ENCODE assay signal across 8 cellular contexts in the genomic region with DNA sequence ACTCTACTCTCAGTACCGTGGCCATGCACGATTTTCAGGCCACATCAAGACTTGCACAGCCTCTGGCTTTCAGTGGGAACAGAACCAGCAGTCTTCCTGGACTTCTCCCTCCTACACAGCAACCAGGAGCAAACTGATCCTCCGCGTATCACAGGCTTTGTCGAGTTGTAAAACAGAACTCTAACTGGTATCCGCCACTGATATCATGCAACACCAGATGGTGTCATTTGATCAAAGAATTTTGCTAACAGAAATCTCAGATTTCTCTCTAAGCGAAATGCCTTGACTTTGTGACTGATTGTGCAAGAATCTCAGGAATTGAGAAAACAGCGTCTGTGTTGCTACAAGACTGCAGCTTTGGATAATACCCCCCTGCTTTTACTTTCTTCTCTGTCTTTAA.
DNase-seq lines count a peak whose midpoint lies in the region; ATAC-seq and TF ChIP-seq lines count a peak whose summit lies in the region.

No MANE protein-coding gene starts in this region.

- no peaks in the 10 kb centered on the region for H3K36me3 ChIP-seq in gastrocnemius medialis
- no peaks in the 10 kb centered on the region for H3K36me3 ChIP-seq in spleen

- no peaks in the 10 kb centered on the region for H3K9me3 ChIP-seq in gastrocnemius medialis
- peaks cover 0 to 30% (median 14%) of the 10 kb centered on the region in 8 donors for H3K9me3 ChIP-seq in spleen

- intact Hi-C loops in left cardiac atrium (cut with DNase I) (no loop called here), gastrocnemius medialis (cut with DNase I; ENCODE audit: low total_unique reads) (loop anchor here (2.0 kb wide), 1 partner anchor 239 kb away; no protein-coding TSS in a partner anchor), spleen (cut with DNase I; ENCODE audit: low total_unique reads) (no loop called here)

- TF ChIP-seq POLR2A in gastrocnemius medialis (IDR thresholded peaks at IDR 0.05) (peak in 1 of 2 donors; percentile 21), spleen (IDR thresholded peaks at IDR 0.05) (no peak)

- H3K27ac ChIP-seq in gastrocnemius medialis (peak overlapping the region; percentile 54 to 66 (median 56)), spleen (peak overlapping the region in 2 of 8 donors; percentile 4 to 31)

- TF ChIP-seq CTCF in gastrocnemius medialis (IDR thresholded peaks at IDR 0.05 in 4 of 5, conservative IDR thresholded peaks at IDR 0.05 in 1 of 5): no peak
- peak in 1 of 11 experiments; percentile 12 for TF ChIP-seq CTCF in spleen (IDR thresholded peaks at IDR 0.05 in 8 of 11, conservative IDR thresholded peaks at IDR 0.05 in 3 of 11)

- H3K27me3 ChIP-seq in gastrocnemius medialis (no peaks in the 10 kb centered on the region), spleen (replicated peaks in 1 of 7) (peaks cover 0 to 8% (median 0%) of the 10 kb centered on the region in 7 donors)

- ATAC-seq in left cardiac atrium: peak; percentile 79 to 93
- ATAC-seq in gastrocnemius medialis: peak; percentile 81 to 83

- in situ Hi-C loops in gastrocnemius medialis (cut with MboI; ENCODE audit: low sequenced_read_pairs in 4 of 4): no loop called here

- H3K4me3 ChIP-seq in gastrocnemius medialis (no peak overlapping the region), spleen (no peak overlapping the region)

- H3K4me1 ChIP-seq in gastrocnemius medialis (peaks cover 0 to 4% of the 10 kb centered on the region in 2 donors), spleen (no peaks in the 10 kb centered on the region)

- WGBS in spleen, 5 donors: 60 to 78% (median 67%) methylated on average over 8 of the region's 8 CpGs

- peak; percentile 34 for DNase-seq in ELF-1 (ENCODE audit: low read depth, low spot score)
- DNase-seq in T1000 (lab: John Stamatoyannopoulos, UW): peak; percentile 30
- no peak for DNase-seq in left cardiac atrium
- peak in 1 of 2 donors; percentile 43 for DNase-seq in gastrocnemius medialis
- no peak for DNase-seq in globus pallidus (ENCODE audit: low spot score)
- DNase-seq in cerebellar cortex (ENCODE audit: low spot score): no peak
- no peak for DNase-seq in spleen
- no peak for DNase-seq in HK-2 (ENCODE audit: unreplicated experiment)

Comparison
In these comparisons a context has a peak if more than half of its experiments do, and no peak if none do; other contexts are left out.
1. DNase-seq: peak in ELF-1 (single experiment) and T1000 (single experiment); none in left cardiac atrium (single experiment), globus pallidus (single experiment), cerebellar cortex (single experiment), spleen (single experiment) and HK-2 (single experiment).